ENCODE assay signal across 8 cellular contexts in the genomic region with DNA sequence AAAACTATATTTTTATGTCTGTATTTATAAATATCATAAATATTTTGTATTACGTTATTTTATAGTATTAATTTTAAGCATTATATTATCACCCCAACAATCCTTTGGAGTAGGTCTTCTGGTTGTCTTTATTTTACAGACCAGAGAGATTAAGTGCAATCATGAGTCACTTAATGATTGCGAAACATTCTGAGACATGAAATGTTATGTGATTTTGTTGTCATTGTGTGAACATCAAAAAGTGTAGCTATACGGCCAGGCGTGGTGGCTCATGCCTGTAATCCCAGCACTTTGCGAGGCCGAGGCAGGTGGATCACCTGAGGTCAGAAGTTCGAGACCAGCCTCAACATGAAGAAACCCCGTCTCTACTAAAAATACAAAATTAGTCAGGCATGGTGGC.
DNase-seq lines count a peak whose midpoint lies in the region; ATAC-seq, FAIRE-seq and TF ChIP-seq lines count a peak whose summit lies in the region.
"Not testable (repeated sequence)": the region's sequence is repeated elsewhere in the genome, so short reads cannot be mapped to it uniquely, and the experiment has no call there.

No MANE protein-coding gene starts in this region.

- POLR2A ChIA-PET in A673 (lab: Charles Lee; ENCODE audit: low non-redundant PET); HepG2 (lab: Yijun Ruan, JAX): not testable (repeated sequence)

- 29% methylated on average over 8 of the region's 8 CpGs for WGBS in mammary epithelial cell (ENCODE audit: low coverage, missing lambda C conversion rate)
- WGBS in HepG2 (ENCODE audit: low lambda C conversion rate), result 77% methylated on average over 8 of the region's 8 CpGs

- H3K79me2 ChIP-seq in mammary epithelial cell (ENCODE audit: insufficient read depth, low read length); HepG2 (ENCODE audit: insufficient read depth, low read length): not testable (repeated sequence)

- dilution Hi-C loops in mammary epithelial cell (cut with HindIII; ENCODE audit: low sequenced_read_pairs), result not testable (repeated sequence)

- DNase-seq in A673 (ENCODE audit: low spot score), result peak; percentile 61
- peak; percentile 65 for DNase-seq in EL
- peak; percentile 9 for DNase-seq in HS-27A (ENCODE audit: low read depth)
- peak; percentile 69 for DNase-seq in NB4 (ENCODE audit: low read depth)
- not testable (repeated sequence) for DNase-seq in RWPE2 (ENCODE audit: low spot score); HepG2 (ENCODE audit: low spot score)
- DNase-seq in mammary epithelial cell, result peak; percentile 67
- peak; percentile 82 for DNase-seq in fibroblast of mammary gland (ENCODE audit: low read depth)

- not testable (repeated sequence) for H3K27me3 ChIP-seq in A673 (replicated peaks; ENCODE audit: insufficient read depth, low read depth, low read length, poor library complexity); RWPE2 (ENCODE audit: insufficient read depth, poor library complexity, severe bottlenecking); mammary epithelial cell (ENCODE audit: insufficient read depth, low read length); HepG2 (ENCODE audit: control insufficient read depth in 1 of 2, insufficient read depth in 2 of 2, low read length in 2 of 2)

- TF ChIP-seq CTCF in A673 (conservative IDR thresholded peaks at IDR 0.05; ENCODE audit: low read depth, low read length); NB4 (IDR thresholded peaks at IDR 0.05; ENCODE audit: low read depth, low read length); RWPE2 (IDR thresholded peaks at IDR 0.05; ENCODE audit: poor library complexity, severe bottlenecking); mammary epithelial cell (conservative IDR thresholded peaks at IDR 0.05 in 1 of 2, IDR thresholded peaks at IDR 0.05 in 1 of 2; ENCODE audit: extremely low read depth in 1 of 2, insufficient read depth in 1 of 2, low read depth in 1 of 2, low read length in 2 of 2); fibroblast of mammary gland (conservative IDR thresholded peaks at IDR 0.05; ENCODE audit: control insufficient read depth, insufficient read depth, low read depth, low read length); HepG2 (CRISPR knock-in tag; IDR thresholded peaks at IDR 0.05): not testable (repeated sequence)

- not testable (repeated sequence) for TF ChIP-seq EP300 in HepG2 (IDR thresholded peaks at IDR 0.05; ENCODE audit: low read depth in 2 of 2, low read length in 2 of 2); HepG2 (CRISPR knock-in tag; IDR thresholded peaks at IDR 0.05; ENCODE audit: borderline replicate concordance)

- not testable (repeated sequence) for H2AFZ ChIP-seq in mammary epithelial cell (ENCODE audit: low read depth, low read length); HepG2 (ENCODE audit: low read length)

- CTCF ChIA-PET in A673 (lab: Charles Lee); HepG2 (lab: Yijun Ruan, JAX; ENCODE audit: low intra/inter-chr PET ratio, low total read pairs): not testable (repeated sequence)
- CTCF ChIA-PET in mammary epithelial cell (lab: Charles Lee; ENCODE audit: low non-redundant PET), result interaction anchor here (0.7 kb wide), 1 partner anchor 81 kb away, joined by 4 read pairs; no protein-coding TSS in a partner anchor

- H3K9me3 ChIP-seq in A673 (ENCODE audit: low read depth, low read length, poor library complexity, severe bottlenecking); RWPE2 (ENCODE audit: severe bottlenecking); mammary epithelial cell (replicated peaks; ENCODE audit: insufficient read depth, low read length); HepG2 (ENCODE audit: low read length): not testable (repeated sequence)

- not testable (repeated sequence) for H4K20me1 ChIP-seq in mammary epithelial cell (ENCODE audit: insufficient read depth, low read length); HepG2 (ENCODE audit: insufficient read depth, low read length)

- not testable (repeated sequence) for H3K27ac ChIP-seq in A673 (ENCODE audit: low read depth, low read length, poor library complexity, severe bottlenecking); RWPE2 (ENCODE audit: poor library complexity, severe bottlenecking); mammary epithelial cell (ENCODE audit: insufficient read depth, low read depth, low read length); HepG2 (ENCODE audit: extremely low read length, insufficient read depth, low read length)

- intact Hi-C loops in A673 (cut with micrococcal nuclease; ENCODE audit: unreplicated experiment); HepG2 (cut with micrococcal nuclease; ENCODE audit: unreplicated experiment): not testable (repeated sequence)
- intact Hi-C loops in mammary epithelial cell (cut with micrococcal nuclease), result loop anchor here (10.0 kb wide), 1 partner anchor 1477 kb away; no protein-coding TSS in a partner anchor

- H3K4me3 ChIP-seq in A673 (ENCODE audit: low read depth, low read length, poor library complexity, severe bottlenecking); NB4 (ENCODE audit: low read depth, low read length); RWPE2 (ENCODE audit: severe bottlenecking); mammary epithelial cell (replicated peaks in 1 of 3; ENCODE audit: insufficient read depth in 1 of 3, low read depth in 2 of 3, low read length in 3 of 3); fibroblast of mammary gland (ENCODE audit: control insufficient read depth, low read depth, low read length); HepG2 (replicated peaks in 1 of 3; ENCODE audit: insufficient read depth in 1 of 3, low read depth in 2 of 3, low read length in 3 of 3): not testable (repeated sequence)

- not testable (repeated sequence) for H3K4me2 ChIP-seq in mammary epithelial cell (ENCODE audit: insufficient read depth, low read depth, low read length); HepG2 (ENCODE audit: low read depth, low read length)

- FAIRE-seq in HepG2 (lab: Jason Lieb, UNC), result not testable (repeated sequence)

- TF ChIP-seq POLR2A in NB4 (IDR thresholded peaks at IDR 0.05; ENCODE audit: extremely low read depth, insufficient read length); HepG2 (IDR thresholded peaks at IDR 0.05; ENCODE audit: insufficient read depth in 1 of 2, low read depth in 2 of 2, low read length in 2 of 2): not testable (repeated sequence)

- BruUV-seq in A673 (replicated peaks; lab: Mats Ljungman, UMichigan); mammary epithelial cell (replicated peaks; lab: Mats Ljungman, UMichigan); HepG2 (replicated peaks; lab: Mats Ljungman, UMichigan): not testable (repeated sequence)

- not testable (repeated sequence) for H3K9ac ChIP-seq in mammary epithelial cell (ENCODE audit: insufficient read depth, low read length); HepG2 (ENCODE audit: insufficient read depth, low read depth, low read length)

- TF ChIP-seq RAD21 in HepG2 (CRISPR knock-in tag; IDR thresholded peaks at IDR 0.05), result not testable (repeated sequence)

- in situ Hi-C loops in mammary epithelial cell (cut with MboI; ENCODE audit: low sequenced_read_pairs in 2 of 2); HepG2 (cut with HindIII; ENCODE audit: extremely low pct_ligation_motif_present, low pct_unique_long_range_greater_than_20kb): not testable (repeated sequence)

- not testable (repeated sequence) for H3K36me3 ChIP-seq in A673 (ENCODE audit: insufficient read depth, low read length, poor library complexity, severe bottlenecking); RWPE2 (ENCODE audit: low read depth); mammary epithelial cell (ENCODE audit: insufficient read depth, low read length); HepG2 (replicated peaks in 1 of 2; ENCODE audit: control insufficient read depth in 1 of 2, insufficient read depth in 2 of 2, low read length in 2 of 2)

- peak; percentile 78 for ATAC-seq in RWPE2 (ENCODE audit: low read depth)
- ATAC-seq in HepG2, result not testable (repeated sequence)

- H3K4me1 ChIP-seq in A673 (ENCODE audit: insufficient read depth, low read length, poor library complexity, severe bottlenecking); RWPE2 (ENCODE audit: insufficient read depth, poor library complexity, severe bottlenecking); mammary epithelial cell (ENCODE audit: insufficient read depth, low read length): not testable (repeated sequence)
- peaks cover 18% of the 10 kb centered on the region for H3K4me1 ChIP-seq in HepG2 (ENCODE audit: insufficient read depth, low read length)

TF ChIP-seq in HepG2, 621 proteins besides CTCF, POLR2A, EP300 and RAD21 (continues in another document):
- TF ChIP-seq SMC3 (IDR thresholded peaks at IDR 0.05; ENCODE audit: low read length) (0 out of 2 replicates have a peak, but pooled peaks have one; percentile 9), FOSL2 (CRISPR knock-in tag; IDR thresholded peaks at IDR 0.05) (peak; percentile 62; the same call in 1 of the 2 replicates), CEBPG (CRISPR knock-in tag; IDR thresholded peaks at IDR 0.05) (peak; percentile 52; the same call in 1 of the 2 replicates), RARA (CRISPR knock-in tag; IDR thresholded peaks at IDR 0.05) (peak; percentile 38; the same call in 1 of the 2 replicates), ARID3A (IDR thresholded peaks at IDR 0.05; ENCODE audit: low read depth, low read length) (peak; percentile 8; the same call in 1 of the 2 replicates)
